11 cellular contexts compared by ENCODE assay signal in genomic region chr5:137695651-137696428, GRCh38. TPM values are rescaled to one million over a fixed set of nuclear protein-coding genes. Genes with fewer than 3 reads are reported as not detected.
DNase-seq lines count a peak whose midpoint lies in the region; ATAC-seq and TF ChIP-seq lines count a peak whose summit lies in the region.
"Had no signal": no experiment of that assay in that cellular context is flagged by ENCODE, and none has a peak within 500 bp of the region (broad histone marks: within the 10 kb centered on the region; RNA-seq: fewer than 3 reads in every experiment).

No MANE protein-coding gene starts in this region.

- in situ Hi-C loops in G401 (cut with HindIII; ENCODE audit: low sequenced_read_pairs): no loop called here

- TF ChIP-seq CTCF in left ventricle myocardium inferior (IDR thresholded peaks at IDR 0.05; ENCODE audit: borderline replicate concordance): peak; percentile 56
- TF ChIP-seq CTCF in upper lobe of left lung (IDR thresholded peaks at IDR 0.05): peak in 1 of 6 experiments; percentile 28

- intact Hi-C loops in left ventricle myocardium inferior (cut with micrococcal nuclease): no loop called here
- intact Hi-C loops in cardiac septum (cut with DNase I): loop anchor here (5.0 kb wide), 1 partner anchor 36 kb away; no protein-coding TSS in a partner anchor

- 27 to 64% methylated on average over 4 of the region's 4 CpGs for WGBS in upper lobe of left lung, 2 donors

- H3K9me3 ChIP-seq in left ventricle myocardium inferior (replicated peaks): no peaks in the 10 kb centered on the region
- no peaks in the 10 kb centered on the region for H3K9me3 ChIP-seq in upper lobe of left lung

- H3K27me3 ChIP-seq in left ventricle myocardium inferior (ENCODE audit: low read depth): no peaks in the 10 kb centered on the region
- no peaks in the 10 kb centered on the region for H3K27me3 ChIP-seq in upper lobe of left lung

- H3K4me1 ChIP-seq in left ventricle myocardium inferior (peaks cover 55% of the 10 kb centered on the region), upper lobe of left lung (peaks cover 0 to 14% (median 10%) of the 10 kb centered on the region in 4 donors)

- peaks cover 30% of the 10 kb centered on the region for H3K36me3 ChIP-seq in left ventricle myocardium inferior
- H3K36me3 ChIP-seq in upper lobe of left lung: no peaks in the 10 kb centered on the region

- no peak overlapping the region for H3K4me3 ChIP-seq in left ventricle myocardium inferior
- H3K4me3 ChIP-seq in upper lobe of left lung: no peak overlapping the region

- DNase-seq in left ventricle myocardium inferior (no peak), cardiac septum (ENCODE audit: low spot score) (no peak), globus pallidus (ENCODE audit: low spot score) (peak; percentile 11), upper lobe of left lung (peak in 1 of 2 donors; percentile 34), G401 (ENCODE audit: low spot score) (no peak), COLO829 (ENCODE audit: low spot score) (no peak)
- peak; percentile 2 for DNase-seq in activated CD4-positive, alpha-beta T cell treated with anti-CD3 and anti-CD28 coated beads, Interleukin-2, amount 50 U/mL, for 1 hour
- DNase-seq: activated CD8-positive, alpha-beta memory T cell treated with anti-CD3 and anti-CD28 coated beads, Interleukin-2, amount 50 U/mL, for 48 hours; NCI-H526 treated with DMSO at 0.1 percent for 48 hours had no signal

- TF ChIP-seq EP300 in upper lobe of left lung (IDR thresholded peaks at IDR 0.05): no peak

- ATAC-seq in upper lobe of left lung (ENCODE audit: low FRiP score in 2 of 2) (peak in 1 of 2 donors; percentile 58), HG03439 (IDR thresholded peaks at IDR 0.05; ENCODE audit: unreplicated experiment) (no peak)

- H3K27ac ChIP-seq in left ventricle myocardium inferior (replicated peaks) (peak overlapping the region; percentile 76), upper lobe of left lung (peak overlapping the region; percentile 19 to 57 (median 51))
- H3K27ac ChIP-seq: C4-2B had no signal

- TF ChIP-seq POLR2A in upper lobe of left lung (IDR thresholded peaks at IDR 0.05): no peak

RNA-seq across cellular contexts. Expression of gene KLHL3, which starts 40.0 kb away (rescaled TPM):
- total RNA-seq in left ventricle myocardium inferior (26.3 TPM), cardiac septum (35.1 TPM), upper lobe of left lung (10 to 100 TPM in 1 of 6 donors, 1 to 10 TPM in 5; 2.7 to 17.8 (median 5.2) TPM)
- total RNA-seq in G401 (2014; rRNA removed; shearing (Covaris generic)): 0.86 and 1.2 TPM in 2 replicates

RNA-seq across cellular contexts. Expression of gene HNRNPA0, which starts 58.3 kb away (rescaled TPM):
- total RNA-seq in left ventricle myocardium inferior (13.1 TPM), cardiac septum (20.0 TPM), upper lobe of left lung (10 to 100 TPM in 5 of 6 donors, 1 to 10 TPM in 1; 8.4 to 26.3 (median 14.6) TPM)
- 79.3 and 83.7 TPM in 2 replicates for total RNA-seq in G401 (2014; rRNA removed; shearing (Covaris generic))

Comparison
In these comparisons a context has a peak if more than half of its experiments do, and no peak if none do; other contexts are left out.
1. DNase-seq: peak in activated CD4-positive, alpha-beta T cell treated with anti-CD3 and anti-CD28 coated beads, Interleukin-2, amount 50 U/mL, for 1 hour (single experiment) and globus pallidus (single experiment); none in left ventricle myocardium inferior (single experiment), cardiac septum (single experiment), G401 (single experiment) and COLO829 (single experiment).